In genomic region chr12:50986961-50987737, GRCh38 we compare ENCODE assay signal across 8 cellular contexts. TPM values are rescaled to one million over a fixed set of nuclear protein-coding genes. Genes with fewer than 3 reads are reported as not detected.
DNase-seq lines count a peak whose midpoint lies in the region; ATAC-seq and TF ChIP-seq lines count a peak whose summit lies in the region.

No MANE protein-coding gene starts in this region.

- H3K9me2 ChIP-seq in Karpas-422 (replicated peaks; ENCODE audit: insufficient read depth, low read length) = no peaks in the 10 kb centered on the region

- POLR2A ChIA-PET in activated CD4-positive, alpha-beta T cell treated with anti-CD3 and anti-CD28 coated beads for 36 hours (lab: Charles Lee) = no interaction called here
- POLR2A ChIA-PET in activated CD4-positive, alpha-beta T cell treated with anti-CD3 and anti-CD28 coated beads, Interleukin-2, amount 10 ng/mL, durations not matched to agents 7 days and 5 days (lab: Charles Lee) = interaction anchor here (0.6 kb wide), 1 partner anchor 163 kb away, joined by 4 read pairs; no protein-coding TSS in a partner anchor

- no peaks in the 10 kb centered on the region for H3K27me3 Mint-ChIP-seq in activated CD4-positive, alpha-beta T cell treated with anti-CD3 and anti-CD28 coated beads for 36 hours
- H3K27me3 Mint-ChIP-seq in activated CD4-positive, alpha-beta T cell treated with anti-CD3 and anti-CD28 coated beads, Interleukin-2, amount 10 ng/mL, durations not matched to agents 7 days and 5 days = no peaks in the 10 kb centered on the region

- H3K4me1 ChIP-seq in Karpas-422 (ENCODE audit: low read length) = peaks cover 25% of the 10 kb centered on the region
- peaks cover 19 to 35% (median 23%) of the 10 kb centered on the region in 3 donors for H3K4me1 ChIP-seq in gastroesophageal sphincter
- H3K4me1 ChIP-seq in ovary (ENCODE audit: insufficient read depth) = no peaks in the 10 kb centered on the region

- ATAC-seq in activated CD4-positive, alpha-beta T cell treated with anti-CD3 and anti-CD28 coated beads for 36 hours = peak; percentile 60
- ATAC-seq in gastroesophageal sphincter (peak; percentile 77), HG02798 (IDR thresholded peaks at IDR 0.05; ENCODE audit: poor library complexity, unreplicated experiment) (no peak), HG02588 (IDR thresholded peaks at IDR 0.05; ENCODE audit: unreplicated experiment) (no peak)

- H3K4me1 Mint-ChIP-seq in activated CD4-positive, alpha-beta T cell treated with anti-CD3 and anti-CD28 coated beads for 36 hours = peaks cover 57% of the 10 kb centered on the region
- peaks cover 21% of the 10 kb centered on the region for H3K4me1 Mint-ChIP-seq in activated CD4-positive, alpha-beta T cell treated with anti-CD3 and anti-CD28 coated beads, Interleukin-2, amount 10 ng/mL, durations not matched to agents 7 days and 5 days

- no peaks in the 10 kb centered on the region for H3K27me3 ChIP-seq in Karpas-422 (ENCODE audit: low read length)
- no peaks in the 10 kb centered on the region for H3K27me3 ChIP-seq in gastroesophageal sphincter
- H3K27me3 ChIP-seq in ovary = no peaks in the 10 kb centered on the region

- H3K9ac ChIP-seq in Karpas-422 (ENCODE audit: low read length) = no peak overlapping the region

- no peaks in the 10 kb centered on the region for H3K9me3 ChIP-seq in Karpas-422 (ENCODE audit: low read length)
- no peaks in the 10 kb centered on the region for H3K9me3 ChIP-seq in gastroesophageal sphincter
- no peaks in the 10 kb centered on the region for H3K9me3 ChIP-seq in ovary

- intact Hi-C loops in activated CD4-positive, alpha-beta T cell treated with anti-CD3 and anti-CD28 coated beads for 36 hours (cut with DNase I, micrococcal nuclease) = loop anchor here (1.0 to 2.0 kb wide), 4 partner anchors 162 to 222 kb away; partner anchors contain the start of gene ATF1 (in 1 of the 2)
- intact Hi-C loops in ovary (cut with DNase I) = loop anchor here in 3 of 4 donors (5.0 to 10.0 kb wide), 4 partner anchors 62 to 222 kb away; partner anchors contain the start of gene ATF1 (in 1 of the 3)

- H3K9me3 Mint-ChIP-seq in activated CD4-positive, alpha-beta T cell treated with anti-CD3 and anti-CD28 coated beads for 36 hours (ENCODE audit: low read depth) = no peaks in the 10 kb centered on the region
- H3K9me3 Mint-ChIP-seq in activated CD4-positive, alpha-beta T cell treated with anti-CD3 and anti-CD28 coated beads, Interleukin-2, amount 10 ng/mL, durations not matched to agents 7 days and 5 days = no peaks in the 10 kb centered on the region

- CTCF ChIA-PET in activated CD4-positive, alpha-beta T cell treated with anti-CD3 and anti-CD28 coated beads for 36 hours (lab: Charles Lee) = interaction anchor here (0.6 to 2.7 kb wide), 11 partner anchors 22 to 354 kb away, joined by 3 to 29 read pairs (median 3); partner anchors contain the start of gene SLC11A2
- CTCF ChIA-PET in activated CD4-positive, alpha-beta T cell treated with anti-CD3 and anti-CD28 coated beads, Interleukin-2, amount 10 ng/mL, durations not matched to agents 7 days and 5 days (lab: Charles Lee) = interaction anchor here (0.5 to 1.7 kb wide), 7 partner anchors 8 to 682 kb away, joined by 3 to 5 read pairs (median 3); no protein-coding TSS in a partner anchor

- DNase-seq in activated CD4-positive, alpha-beta T cell treated with anti-CD3 and anti-CD28 coated beads for 36 hours = peak; percentile 46
- DNase-seq in activated CD4-positive, alpha-beta T cell treated with anti-CD3 and anti-CD28 coated beads for 1 hour = no peak
- DNase-seq in Karpas-422 = peak; percentile 85
- peak; percentile 57 for DNase-seq in activated CD4-positive, alpha-beta T cell treated with anti-CD3 and anti-CD28 coated beads, Interleukin-2, amount 10 ng/mL, durations not matched to agents 7 days and 5 days
- DNase-seq in ovary = peak in 3 of 5 donors; percentile 30 to 63 (median 32)

- peaks cover 37% of the 10 kb centered on the region for H3K36me3 Mint-ChIP-seq in activated CD4-positive, alpha-beta T cell treated with anti-CD3 and anti-CD28 coated beads for 36 hours (ENCODE audit: low read depth)
- peaks cover 37% of the 10 kb centered on the region for H3K36me3 Mint-ChIP-seq in activated CD4-positive, alpha-beta T cell treated with anti-CD3 and anti-CD28 coated beads, Interleukin-2, amount 10 ng/mL, durations not matched to agents 7 days and 5 days (ENCODE audit: low read depth)

- H3K36me3 ChIP-seq in Karpas-422 (ENCODE audit: insufficient read depth, low read length) = peaks cover 32% of the 10 kb centered on the region; the same call in 1 of the 2 replicates
- H3K36me3 ChIP-seq in gastroesophageal sphincter = peaks cover 4 to 52% of the 10 kb centered on the region in 2 donors
- no peaks in the 10 kb centered on the region for H3K36me3 ChIP-seq in ovary

- no peaks in the 10 kb centered on the region for H3K79me2 ChIP-seq in Karpas-422 (ENCODE audit: low read length)

- H3K27ac Mint-ChIP-seq in activated CD4-positive, alpha-beta T cell treated with anti-CD3 and anti-CD28 coated beads for 36 hours = peak overlapping the region; percentile 38
- peak overlapping the region; percentile 51 for H3K27ac Mint-ChIP-seq in activated CD4-positive, alpha-beta T cell treated with anti-CD3 and anti-CD28 coated beads, Interleukin-2, amount 10 ng/mL, durations not matched to agents 7 days and 5 days

- no peak overlapping the region for H3K4me3 Mint-ChIP-seq in activated CD4-positive, alpha-beta T cell treated with anti-CD3 and anti-CD28 coated beads for 36 hours
- H3K4me3 Mint-ChIP-seq in activated CD4-positive, alpha-beta T cell treated with anti-CD3 and anti-CD28 coated beads, Interleukin-2, amount 10 ng/mL, durations not matched to agents 7 days and 5 days = no peak overlapping the region

- no peak overlapping the region for H3K4me2 ChIP-seq in Karpas-422 (ENCODE audit: low read depth, low read length, poor library complexity, severe bottlenecking)

- H3K27ac ChIP-seq in Karpas-422 (ENCODE audit: low read length) (no peak overlapping the region), gastroesophageal sphincter (peak overlapping the region in 3 of 4 donors; percentile 78 to 84 (median 81)), ovary (no peak overlapping the region)

- H3K4me3 ChIP-seq in Karpas-422 (ENCODE audit: low read length) (no peak overlapping the region), gastroesophageal sphincter (no peak overlapping the region), ovary (no peak overlapping the region)

- TF ChIP-seq POLR2A in gastroesophageal sphincter (IDR thresholded peaks at IDR 0.05) (no peak), ovary (IDR thresholded peaks at IDR 0.05) (no peak)

- WGBS in gastroesophageal sphincter (ENCODE audit: low coverage in 1 of 2), 2 donors = 41 to 44% methylated on average over 8 of the region's 8 CpGs
- WGBS in ovary, 3 donors = 28 to 41% (median 32%) methylated on average over 8 of the region's 8 CpGs

- TF ChIP-seq CTCF in gastroesophageal sphincter (IDR thresholded peaks at IDR 0.05) (peak; percentile 45 to 77 (median 61)), ovary (IDR thresholded peaks at IDR 0.05) (peak in 2 of 3 donors; percentile 44 to 52)

- no peak overlapping the region for H2AFZ ChIP-seq in Karpas-422 (ENCODE audit: low read length)

- TF ChIP-seq EP300 in gastroesophageal sphincter (IDR thresholded peaks at IDR 0.05) (no peak), ovary (IDR thresholded peaks at IDR 0.05) (no peak)

- no peaks in the 10 kb centered on the region for H4K20me1 ChIP-seq in Karpas-422 (ENCODE audit: insufficient read depth, low read depth, low read length)

RNA-seq across cellular contexts. Expression of gene HIGD1C, which starts 34.8 kb away (rescaled TPM):
- not detected for total RNA-seq in activated CD4-positive, alpha-beta T cell treated with anti-CD3 and anti-CD28 coated beads for 36 hours
- not detected in 2 replicates for total RNA-seq in Karpas-422 (2014; rRNA removed; shearing (Covaris generic); ENCODE audit: low replicate concordance)
- total RNA-seq in activated CD4-positive, alpha-beta T cell treated with anti-CD3 and anti-CD28 coated beads, Interleukin-2, amount 10 ng/mL, durations not matched to agents 7 days and 5 days = not detected
- not detected for total RNA-seq in gastroesophageal sphincter
- not detected for total RNA-seq in ovary
- not detected for polyA plus RNA-seq in ovary

RNA-seq across cellular contexts. Expression of gene SLC11A2, which starts 39.0 kb away (rescaled TPM):
- total RNA-seq in activated CD4-positive, alpha-beta T cell treated with anti-CD3 and anti-CD28 coated beads for 36 hours = 10 to 100 TPM; 31.0 to 32.9 TPM
- 38.2 and 47.4 TPM in 2 replicates for total RNA-seq in Karpas-422 (2014; rRNA removed; shearing (Covaris generic); ENCODE audit: low replicate concordance)
- 10 to 100 TPM; 36.0 to 37.4 TPM for total RNA-seq in activated CD4-positive, alpha-beta T cell treated with anti-CD3 and anti-CD28 coated beads, Interleukin-2, amount 10 ng/mL, durations not matched to agents 7 days and 5 days
- 10 to 100 TPM; 24.9 to 47.1 (median 32.4) TPM for total RNA-seq in gastroesophageal sphincter
- total RNA-seq in ovary = 10 to 100 TPM; 32.3 to 48.8 (median 41.1) TPM
- polyA plus RNA-seq in ovary = 10 to 100 TPM; 13.6 to 24.2 TPM

Comparison
In these comparisons a context has a peak if more than half of its experiments do, and no peak if none do; other contexts are left out.
1. ATAC-seq: peak in activated CD4-positive, alpha-beta T cell treated with anti-CD3 and anti-CD28 coated beads for 36 hours (single experiment) and gastroesophageal sphincter (single experiment); none in HG02798 (single experiment) and HG02588 (single experiment).
2. H3K27ac ChIP-seq: peak in gastroesophageal sphincter (3 of 4); none in Karpas-422 (single experiment) and ovary (0 of 2).